15 cellular contexts compared by ENCODE assay signal in genomic region chr14:96105921-96106441, GRCh38.
DNase-seq lines count a peak whose midpoint lies in the region; ATAC-seq and TF ChIP-seq lines count a peak whose summit lies in the region.
"Had no signal": no experiment of that assay in that cellular context is flagged by ENCODE, and none has a peak within 500 bp of the region (broad histone marks: within the 10 kb centered on the region; RNA-seq: fewer than 3 reads in every experiment).

No MANE protein-coding gene starts in this region.

- no peak overlapping the region for H3K4me3 ChIP-seq in breast epithelium
- H3K4me3 ChIP-seq in right lobe of liver: no peak overlapping the region
- no peak overlapping the region for H3K4me3 ChIP-seq in subcutaneous abdominal adipose tissue (ENCODE audit: low read depth in 1 of 5, low read length in 5 of 5)
- H3K4me3 ChIP-seq in neural progenitor cell: no peak overlapping the region
- H3K4me3 ChIP-seq: PC-9 had no signal

- peak; percentile 27 for DNase-seq in DMS 273 (lab: John Stamatoyannopoulos, UW; ENCODE audit: unreplicated experiment)
- DNase-seq in DMS 273 treated with DMSO at 0.1 percent for 48 hours (lab: John Stamatoyannopoulos, UW): no peak
- DNase-seq in breast epithelium (ENCODE audit: low spot score in 2 of 2): peak in 1 of 2 donors; percentile 64
- peak; percentile 83 to 91 (median 85) for DNase-seq in right lobe of liver
- no peak for DNase-seq in stimulated activated CD4-positive, alpha-beta T cell treated with anti-CD3 and anti-CD28 coated beads, Interleukin-15, amount 100 ng/mL, for 24 hours
- DNase-seq in NCI-H1930 (lab: John Stamatoyannopoulos, UW): no peak
- DNase-seq in neural progenitor cell (ENCODE audit: low spot score): no peak
- DNase-seq: activated CD4-positive, alpha-beta T cell treated with anti-CD3 and anti-CD28 coated beads, Interleukin-2, amount 50 U/mL, for 48 hours; activated naive CD4-positive, alpha-beta T cell; naive thymus-derived CD4-positive, alpha-beta T cell; NCI-H2107; PC-9 had no signal

- TF ChIP-seq POLR2A in breast epithelium (IDR thresholded peaks at IDR 0.05) (no peak), right lobe of liver (IDR thresholded peaks at IDR 0.05) (no peak)

- no peak overlapping the region for H3K27ac Mint-ChIP-seq in neural progenitor cell
- H3K27ac Mint-ChIP-seq: naive thymus-derived CD4-positive, alpha-beta T cell had no signal

- H3K4me1 Mint-ChIP-seq in neural progenitor cell: no peaks in the 10 kb centered on the region
- H3K4me1 Mint-ChIP-seq: central memory CD8-positive, alpha-beta T cell had no signal

- H2AFZ ChIP-seq in neural progenitor cell (replicated peaks): no peak overlapping the region
- H2AFZ ChIP-seq: PC-9 had no signal

- intact Hi-C loops in breast epithelium (cut with DNase I; ENCODE audit: low total_unique reads): loop anchor here (10.0 kb wide), 1 partner anchor 169 kb away; no protein-coding TSS in a partner anchor
- intact Hi-C loops in right lobe of liver (cut with DNase I): loop anchor here in 1 of 2 donors (10.0 kb wide), 1 partner anchor 89 kb away; no protein-coding TSS in a partner anchor

- H3K36me3 ChIP-seq in breast epithelium: no peaks in the 10 kb centered on the region
- H3K36me3 ChIP-seq in right lobe of liver: no peaks in the 10 kb centered on the region
- no peaks in the 10 kb centered on the region for H3K36me3 ChIP-seq in subcutaneous abdominal adipose tissue (ENCODE audit: control insufficient read depth in 5 of 5, insufficient read depth in 5 of 5, low read length in 5 of 5)
- no peaks in the 10 kb centered on the region for H3K36me3 ChIP-seq in neural progenitor cell

- H3F3A ChIP-seq in neural progenitor cell (ENCODE audit: low read depth): no peaks in the 10 kb centered on the region

- no peaks in the 10 kb centered on the region for H3K9me3 Mint-ChIP-seq in neural progenitor cell
- H3K9me3 Mint-ChIP-seq: central memory CD8-positive, alpha-beta T cell; naive thymus-derived CD4-positive, alpha-beta T cell had no signal

- no peaks in the 10 kb centered on the region for H3K36me3 Mint-ChIP-seq in neural progenitor cell
- H3K36me3 Mint-ChIP-seq: naive thymus-derived CD4-positive, alpha-beta T cell had no signal

- H3K9ac ChIP-seq in subcutaneous abdominal adipose tissue (ENCODE audit: low read length in 5 of 5) (no peak overlapping the region), neural progenitor cell (no peak overlapping the region)

- H3K4me2 ChIP-seq in neural progenitor cell: no peak overlapping the region

- peaks cover 0 to 2% of the 10 kb centered on the region in 2 donors for H3K4me1 ChIP-seq in breast epithelium
- H3K4me1 ChIP-seq in right lobe of liver: peaks cover 0 to 27% (median 7%) of the 10 kb centered on the region in 4 donors
- H3K4me1 ChIP-seq in subcutaneous abdominal adipose tissue (ENCODE audit: control insufficient read depth in 5 of 5, insufficient read depth in 5 of 5, low read length in 5 of 5): peaks cover 2 to 54% (median 33%) of the 10 kb centered on the region in 5 donors
- no peaks in the 10 kb centered on the region for H3K4me1 ChIP-seq in neural progenitor cell

- H3K79me2 ChIP-seq in neural progenitor cell (ENCODE audit: low read depth): no peaks in the 10 kb centered on the region

- WGBS in right lobe of liver (ENCODE audit: insufficient coverage, low coverage, low lambda C conversion rate, missing lambda C conversion rate): 48% methylated on average over 6 of the region's 15 CpGs

- TF ChIP-seq CTCF in breast epithelium (IDR thresholded peaks at IDR 0.05) (no peak), right lobe of liver (IDR thresholded peaks at IDR 0.05) (no peak), neural progenitor cell (IDR thresholded peaks at IDR 0.05) (no peak)

- peak overlapping the region; percentile 77 to 83 for H3K27ac ChIP-seq in breast epithelium
- H3K27ac ChIP-seq in right lobe of liver: peak overlapping the region in 2 of 3 donors; percentile 77 to 81
- peak overlapping the region; percentile 83 for H3K27ac ChIP-seq in subcutaneous abdominal adipose tissue (ENCODE audit: low read depth, low read length)
- H3K27ac ChIP-seq in neural progenitor cell: no peak overlapping the region
- H3K27ac ChIP-seq: 22Rv1 had no signal

- no peak overlapping the region for H3K4me3 Mint-ChIP-seq in neural progenitor cell
- H3K4me3 Mint-ChIP-seq: central memory CD8-positive, alpha-beta T cell; naive thymus-derived CD4-positive, alpha-beta T cell had no signal

- H3K9me3 ChIP-seq in breast epithelium (no peaks in the 10 kb centered on the region), right lobe of liver (no peaks in the 10 kb centered on the region), subcutaneous abdominal adipose tissue (ENCODE audit: control insufficient read depth in 5 of 5, low read length in 5 of 5) (peaks cover 0 to 4% (median 0%) of the 10 kb centered on the region in 5 donors), neural progenitor cell (ENCODE audit: low read depth) (no peaks in the 10 kb centered on the region)

- H3K27me3 Mint-ChIP-seq in neural progenitor cell (ENCODE audit: insufficient read depth, low read depth): peaks cover 13% of the 10 kb centered on the region
- H3K27me3 Mint-ChIP-seq: naive thymus-derived CD4-positive, alpha-beta T cell had no signal

- peaks cover 0 to 4% of the 10 kb centered on the region in 2 donors for H3K27me3 ChIP-seq in breast epithelium
- H3K27me3 ChIP-seq in right lobe of liver: no peaks in the 10 kb centered on the region
- no peaks in the 10 kb centered on the region for H3K27me3 ChIP-seq in subcutaneous abdominal adipose tissue (ENCODE audit: control insufficient read depth in 5 of 5, insufficient read depth in 4 of 5, low read length in 5 of 5)
- no peaks in the 10 kb centered on the region for H3K27me3 ChIP-seq in neural progenitor cell

- H4K20me1 ChIP-seq in neural progenitor cell (ENCODE audit: low read depth): no peaks in the 10 kb centered on the region

- peak; percentile 42 to 66 (median 60) for ATAC-seq in right lobe of liver
- ATAC-seq: naive thymus-derived CD4-positive, alpha-beta T cell had no signal

Comparison
In these comparisons a context has a peak if more than half of its experiments do, and no peak if none do; other contexts are left out.
1. DNase-seq: peak in DMS 273 (single experiment) and right lobe of liver (3 of 3); none in DMS 273 treated with DMSO at 0.1 percent for 48 hours (single experiment), stimulated activated CD4-positive, alpha-beta T cell treated with anti-CD3 and anti-CD28 coated beads, Interleukin-15, amount 100 ng/mL, for 24 hours (single experiment), NCI-H1930 (0 of 2) and neural progenitor cell (single experiment).